In genomic region chr3:10352146-10352911, GRCh38 we compare ENCODE assay signal across 15 cellular contexts. TPM values are rescaled to one million over a fixed set of nuclear protein-coding genes. Genes with fewer than 3 reads are reported as not detected.
A peak's percentile ranks its signal among the peaks of the same experiment; 100 is the strongest.
DNase-seq lines count a peak whose midpoint lies in the region; ATAC-seq and TF ChIP-seq lines count a peak whose summit lies in the region.
"Had no signal": no experiment of that assay in that cellular context is flagged by ENCODE, and none has a peak within 500 bp of the region (broad histone marks: within the 10 kb centered on the region; RNA-seq: fewer than 3 reads in every experiment).

No MANE protein-coding gene starts in this region.

- CTCF ChIA-PET in OCI-LY7 (lab: Charles Lee; ENCODE audit: unreplicated experiment) = no interaction called here
- CTCF ChIA-PET in CD8-positive, alpha-beta T cell (lab: Charles Lee) = interaction anchor here (1.3 kb wide), 1 partner anchor 9 kb away, joined by 3 read pairs; no protein-coding TSS in a partner anchor

- H2AFZ ChIP-seq in OCI-LY7 (ENCODE audit: low read length) = peak overlapping the region; percentile 62; the same call in 1 of the 2 replicates

- TF ChIP-seq CTCF in AG09309 (IDR thresholded peaks at IDR 0.05; ENCODE audit: control insufficient read depth, insufficient read depth, low read depth, low read length, missing control alignments) (peak; percentile 19), OCI-LY7 (conservative IDR thresholded peaks at IDR 0.05; ENCODE audit: low read length) (no peak)
- TF ChIP-seq CTCF in CD8-positive, alpha-beta T cell (IDR thresholded peaks at IDR 0.05) = no peak

- WGBS in mesendoderm (ENCODE audit: extremely low coverage, insufficient coverage, low lambda C conversion rate) = no CpG with 5 or more reads among the region's 14 CpGs

- ATAC-seq in CD8-positive, alpha-beta T cell = no peak
- ATAC-seq: naive thymus-derived CD4-positive, alpha-beta T cell had no signal

- no peak overlapping the region for H3K18ac ChIP-seq in mesendoderm (ENCODE audit: low read length)

- no TSS peak for BruUV-seq in OCI-LY7 (replicated peaks; lab: Mats Ljungman, UMichigan)

- H3K36me3 ChIP-seq in OCI-LY7 (ENCODE audit: insufficient read depth, low read length) = no peaks in the 10 kb centered on the region
- no peaks in the 10 kb centered on the region for H3K36me3 ChIP-seq in mesendoderm (ENCODE audit: control insufficient read depth, insufficient read depth, low read length)
- no peaks in the 10 kb centered on the region for H3K36me3 ChIP-seq in CD8-positive, alpha-beta T cell (ENCODE audit: insufficient read depth, low read length)

- H3K23ac ChIP-seq in mesendoderm (ENCODE audit: low read length) = no peak overlapping the region

- DNase-seq in AG09309 (ENCODE audit: low read depth) (peak; percentile 59), OCI-LY7 (ENCODE audit: low spot score) (no peak), dermis blood vessel endothelial cell (peak; percentile 47), mesendoderm (peak; percentile 32), NCI-H510A treated with DMSO at 0.1 percent for 48 hours (lab: John Stamatoyannopoulos, UW) (no peak), NCI-H2196 treated with DMSO at 0.1 percent for 48 hours (lab: John Stamatoyannopoulos, UW; ENCODE audit: unreplicated experiment) (no peak)
- no peak for DNase-seq in CD8-positive, alpha-beta T cell
- no peak for DNase-seq in activated naive CD4-positive, alpha-beta T cell treated with anti-CD3 and anti-CD28 coated beads, Interleukin-2, amount 50 U/mL, for 16 hours
- DNase-seq: activated T-cell treated with anti-CD3 and anti-CD28 coated beads for 4 hours; anterior cingulate cortex; naive thymus-derived CD4-positive, alpha-beta T cell; NCI-H2029; stimulated activated CD4-positive, alpha-beta T cell treated with anti-CD3 and anti-CD28 coated beads, Interleukin-12 subunit alpha, Interleukin-12 subunit beta, amount 100 ng/mL, for 4 hours had no signal

- no peak overlapping the region for H2BK15ac ChIP-seq in mesendoderm (replicated peaks; ENCODE audit: low read depth)

- H3K27me3 Mint-ChIP-seq in CD8-positive, alpha-beta T cell (ENCODE audit: low read depth) = peaks cover 10% of the 10 kb centered on the region

- no peaks in the 10 kb centered on the region for H3K9me3 ChIP-seq in OCI-LY7 (ENCODE audit: low read length)
- no peaks in the 10 kb centered on the region for H3K9me3 ChIP-seq in CD8-positive, alpha-beta T cell (ENCODE audit: low read length)

- H3K4me3 ChIP-seq in AG09309 (ENCODE audit: control insufficient read depth, low read depth, low read length) (no peak overlapping the region), OCI-LY7 (ENCODE audit: low read depth, low read length, poor library complexity, severe bottlenecking) (no peak overlapping the region), mesendoderm (ENCODE audit: low read length) (no peak overlapping the region)
- no peak overlapping the region for H3K4me3 ChIP-seq in CD8-positive, alpha-beta T cell (ENCODE audit: low read depth, low read length)

- POLR2A ChIA-PET in OCI-LY7 (lab: Charles Lee) = interaction anchor here (0.8 to 1.1 kb wide), 2 partner anchors 10 to 217 kb away, joined by 3 to 4 read pairs; no protein-coding TSS in a partner anchor
- POLR2A ChIA-PET in CD8-positive, alpha-beta T cell (lab: Charles Lee) = no interaction called here

- H3K4ac ChIP-seq in mesendoderm (ENCODE audit: low read depth, low read length) = no peak overlapping the region

- H3K9me3 Mint-ChIP-seq in CD8-positive, alpha-beta T cell = no peaks in the 10 kb centered on the region
- H3K9me3 Mint-ChIP-seq: IgD-negative memory B cell; naive thymus-derived CD4-positive, alpha-beta T cell had no signal

- H3K27ac ChIP-seq in OCI-LY7 (ENCODE audit: low read depth, low read length, poor library complexity, severe bottlenecking) (peak overlapping the region; percentile 8), mesendoderm (ENCODE audit: low read depth, low read length) (no peak overlapping the region)
- no peak overlapping the region for H3K27ac ChIP-seq in CD8-positive, alpha-beta T cell (ENCODE audit: low read depth, low read length)
- H3K27ac ChIP-seq: C4-2B had no signal

- H4K5ac ChIP-seq in mesendoderm (ENCODE audit: low read length) = no peak overlapping the region

- intact Hi-C loops in OCI-LY7 (cut with micrococcal nuclease; ENCODE audit: unreplicated experiment) = loop anchor here (5.0 kb wide), 1 partner anchor 110 kb away; no protein-coding TSS in a partner anchor
- intact Hi-C loops in CD8-positive, alpha-beta T cell (cut with DNase I, micrococcal nuclease) = no loop called here

- H3K27me3 ChIP-seq in mesendoderm (ENCODE audit: insufficient read depth, low read length, poor library complexity) = no peaks in the 10 kb centered on the region
- no peaks in the 10 kb centered on the region for H3K27me3 ChIP-seq in CD8-positive, alpha-beta T cell (ENCODE audit: insufficient read depth, low read length)

- H3K4me2 ChIP-seq in OCI-LY7 (ENCODE audit: low read length) (peak overlapping the region; percentile 20; the same call in 1 of the 2 replicates), mesendoderm (ENCODE audit: low read length) (no peak overlapping the region)

- H3K79me2 ChIP-seq in OCI-LY7 (ENCODE audit: insufficient read depth, low read depth, low read length) (no peaks in the 10 kb centered on the region), mesendoderm (ENCODE audit: control insufficient read depth, insufficient read depth, low read length) (no peaks in the 10 kb centered on the region)

- no peaks in the 10 kb centered on the region for H3K4me1 Mint-ChIP-seq in CD8-positive, alpha-beta T cell (ENCODE audit: low read depth)

- H3K79me1 ChIP-seq in mesendoderm (ENCODE audit: low read length) = no peaks in the 10 kb centered on the region

- H3K4me3 Mint-ChIP-seq in CD8-positive, alpha-beta T cell = no peak overlapping the region
- H3K4me3 Mint-ChIP-seq: naive thymus-derived CD4-positive, alpha-beta T cell had no signal

- H3K9ac ChIP-seq in mesendoderm (ENCODE audit: low read length) = no peak overlapping the region

- H3K27ac Mint-ChIP-seq in CD8-positive, alpha-beta T cell = no peak overlapping the region
- H3K27ac Mint-ChIP-seq: IgD-negative memory B cell; naive thymus-derived CD4-positive, alpha-beta T cell had no signal

- H4K8ac ChIP-seq in mesendoderm (ENCODE audit: low read depth, low read length) = no peak overlapping the region

- H2BK5ac ChIP-seq in mesendoderm (ENCODE audit: low read length) = no peak overlapping the region

- no peak overlapping the region for H3K56ac ChIP-seq in mesendoderm (ENCODE audit: low read length)

- H2AK5ac ChIP-seq in mesendoderm (ENCODE audit: low read length) = no peak overlapping the region

- no peak overlapping the region for H2BK120ac ChIP-seq in mesendoderm (ENCODE audit: low read depth, low read length)

- H3K4me1 ChIP-seq in OCI-LY7 (ENCODE audit: insufficient read depth, low read length, poor library complexity, severe bottlenecking) (peaks cover 69% of the 10 kb centered on the region), mesendoderm (ENCODE audit: control insufficient read depth, low read depth, low read length) (no peaks in the 10 kb centered on the region)
- no peaks in the 10 kb centered on the region for H3K4me1 ChIP-seq in CD8-positive, alpha-beta T cell (ENCODE audit: insufficient read depth, low read length)

- no peaks in the 10 kb centered on the region for H3K9me2 ChIP-seq in OCI-LY7 (ENCODE audit: insufficient read depth, low read length)

- no peaks in the 10 kb centered on the region for H3K36me3 Mint-ChIP-seq in CD8-positive, alpha-beta T cell
- H3K36me3 Mint-ChIP-seq: IgD-negative memory B cell; naive thymus-derived CD4-positive, alpha-beta T cell had no signal

- H4K20me1 ChIP-seq in OCI-LY7 (ENCODE audit: insufficient read depth, low read length) = no peaks in the 10 kb centered on the region

RNA-seq across cellular contexts. Expression of gene SEC13, which starts 31.4 kb away (rescaled TPM):
- 131 and 132 TPM in 2 replicates for total RNA-seq in OCI-LY7 (2014; rRNA removed; shearing (Covaris generic))
- total RNA-seq in OCI-LY7 (2022) (104 and 111 TPM in 2 replicates), dermis blood vessel endothelial cell (262 and 311 TPM in 2 replicates)
- 117 TPM for polyA plus RNA-seq in mesendoderm (2013, experiment 1 of 2)
- 116 TPM for polyA plus RNA-seq in mesendoderm (2013, experiment 2 of 2)
- 10 to 100 TPM; 92.0 to 92.2 TPM for total RNA-seq in CD8-positive, alpha-beta T cell

RNA-seq across cellular contexts. Expression of gene GHRL, which starts 59.6 kb away (rescaled TPM):
- total RNA-seq in OCI-LY7 (2014; rRNA removed; shearing (Covaris generic)) = 0.32 TPM in 1 of 2 replicates, not detected in the other
- total RNA-seq in OCI-LY7 (2022) (0.42 and 0.77 TPM in 2 replicates), dermis blood vessel endothelial cell (0.19 and 0.68 TPM in 2 replicates)
- 0.66 TPM for polyA plus RNA-seq in mesendoderm (2013, experiment 1 of 2)
- polyA plus RNA-seq in mesendoderm (2013, experiment 2 of 2) = 0.34 TPM
- under 1 TPM in 1 of 2 experiments, not detected in 1; 0.92 TPM for total RNA-seq in CD8-positive, alpha-beta T cell

Comparison
In these comparisons a context has a peak if more than half of its experiments do, and no peak if none do; other contexts are left out.
1. DNase-seq: peak in AG09309 (single experiment), dermis blood vessel endothelial cell (single experiment) and mesendoderm (single experiment); none in OCI-LY7 (single experiment), CD8-positive, alpha-beta T cell (0 of 7), activated naive CD4-positive, alpha-beta T cell treated with anti-CD3 and anti-CD28 coated beads, Interleukin-2, amount 50 U/mL, for 16 hours (single experiment), NCI-H510A treated with DMSO at 0.1 percent for 48 hours (single experiment) and NCI-H2196 treated with DMSO at 0.1 percent for 48 hours (single experiment).